13 cellular contexts compared by ENCODE assay signal in genomic region chr9:115063058-115063850, GRCh38. TPM values are rescaled to one million over a fixed set of nuclear protein-coding genes. Genes with fewer than 3 reads are reported as not detected.
DNase-seq lines count a peak whose midpoint lies in the region; ATAC-seq and TF ChIP-seq lines count a peak whose summit lies in the region.
"Had no signal": no experiment of that assay in that cellular context is flagged by ENCODE, and none has a peak within 500 bp of the region (broad histone marks: within the 10 kb centered on the region; RNA-seq: fewer than 3 reads in every experiment).

No MANE protein-coding gene starts in this region.

- H3K9ac ChIP-seq in SK-N-SH: no peak overlapping the region
- H3K9ac ChIP-seq in fibroblast of lung (ENCODE audit: insufficient read depth, low read length): no peak overlapping the region
- H3K9ac ChIP-seq: BLaER1 treated with 17β-estradiol and CSF1 and Interleukin-3, amounts not matched to agents 10 nM and 100 nM had no signal

- no peaks in the 10 kb centered on the region for H4K20me1 ChIP-seq in SK-N-SH (ENCODE audit: insufficient read depth)
- H4K20me1 ChIP-seq in fibroblast of lung (ENCODE audit: control insufficient read depth, extremely low read depth, insufficient read depth, low read length): no peaks in the 10 kb centered on the region
- no peaks in the 10 kb centered on the region for H4K20me1 ChIP-seq in osteoblast (ENCODE audit: insufficient read depth, low read length)
- H4K20me1 ChIP-seq: BLaER1 treated with 17β-estradiol and CSF1 and Interleukin-3, amounts not matched to agents 10 nM and 100 nM had no signal

- no peak for TF ChIP-seq RAD21 in SK-N-SH (IDR thresholded peaks at IDR 0.05; ENCODE audit: low read length)

- DNase-seq in AG09319 (ENCODE audit: extremely low read depth, low read depth) (peak; percentile 32), SK-N-SH (no peak), fibroblast of lung (ENCODE audit: low read depth in 2 of 2) (peak; percentile 34 to 73), osteoblast (ENCODE audit: insufficient read length, low spot score, missing footprints) (peak; percentile 91), NCI-H1105 (lab: John Stamatoyannopoulos, UW) (no peak)
- DNase-seq in CD8-positive, alpha-beta memory T cell: no peak
- DNase-seq in activated CD4-positive, alpha-beta T cell treated with anti-CD3 and anti-CD28 coated beads for 1 hour: no peak
- DNase-seq: activated T-cell treated with anti-CD3 and anti-CD28 coated beads for 4 hours, left cardiac atrium, PC-9 had no signal

- H3K4me1 Mint-ChIP-seq in CD8-positive, alpha-beta memory T cell: no peaks in the 10 kb centered on the region

- H3K4me2 ChIP-seq in SK-N-SH (no peak overlapping the region; the same call in 1 of the 2 replicates), fibroblast of lung (ENCODE audit: extremely low read depth, insufficient read depth, low read length) (no peak overlapping the region), osteoblast (ENCODE audit: insufficient read depth, low read length) (peak overlapping the region; percentile 16)
- H3K4me2 ChIP-seq: PC-9 had no signal

- H3K4me3 ChIP-seq in SK-N-SH (ENCODE audit: low read depth in 2 of 2, low read length in 1 of 2): no peak overlapping the region
- no peak overlapping the region for H3K4me3 ChIP-seq in fibroblast of lung (replicated peaks in 1 of 4; ENCODE audit: control extremely low read depth in 1 of 4, insufficient read depth in 1 of 4, low read depth in 3 of 4, low read length in 4 of 4)
- H3K4me3 ChIP-seq in osteoblast (ENCODE audit: insufficient read depth, low read length): no peak overlapping the region
- H3K4me3 ChIP-seq in CD8-positive, alpha-beta memory T cell (ENCODE audit: low read length): no peak overlapping the region
- H3K4me3 ChIP-seq: BLaER1 treated with 17β-estradiol and CSF1 and Interleukin-3, amounts not matched to agents 10 nM and 100 nM; PC-9 had no signal

- H3K9me3 ChIP-seq in SK-N-SH (no peaks in the 10 kb centered on the region), fibroblast of lung (ENCODE audit: control insufficient read depth, insufficient read depth, low read depth, low read length) (no peaks in the 10 kb centered on the region), osteoblast (ENCODE audit: low read depth, low read length) (no peaks in the 10 kb centered on the region)
- H3K9me3 ChIP-seq in CD8-positive, alpha-beta memory T cell (ENCODE audit: low read length): no peaks in the 10 kb centered on the region
- H3K9me3 ChIP-seq: BLaER1 treated with 17β-estradiol and CSF1 and Interleukin-3, amounts not matched to agents 10 nM and 100 nM had no signal

- peaks cover 57% of the 10 kb centered on the region for H3F3A ChIP-seq in SK-N-SH (replicated peaks; ENCODE audit: insufficient read depth)

- no peaks in the 10 kb centered on the region for H3K9me3 Mint-ChIP-seq in CD8-positive, alpha-beta memory T cell

- peaks cover 4 to 62% of the 10 kb centered on the region in 2 donors for H3K27me3 Mint-ChIP-seq in CD8-positive, alpha-beta memory T cell

- H3K27ac ChIP-seq in SK-N-SH (ENCODE audit: low read depth in 2 of 2, low read length in 1 of 2) (peak overlapping the region; percentile 39 to 50), fibroblast of lung (ENCODE audit: insufficient read depth, low read length) (no peak overlapping the region), osteoblast (ENCODE audit: low read depth, low read length) (peak overlapping the region; percentile 38)
- no peak overlapping the region for H3K27ac ChIP-seq in CD8-positive, alpha-beta memory T cell (ENCODE audit: low read depth, low read length)
- H3K27ac ChIP-seq: BLaER1 treated with 17β-estradiol and CSF1 and Interleukin-3, amounts not matched to agents 10 nM and 100 nM; PC-9 had no signal

- H3K36me3 Mint-ChIP-seq in CD8-positive, alpha-beta memory T cell: no peaks in the 10 kb centered on the region

- no peak overlapping the region for H3K27ac Mint-ChIP-seq in CD8-positive, alpha-beta memory T cell

- CTCF ChIA-PET in SK-N-SH (lab: Yijun Ruan, JAX): no interaction called here
- CTCF ChIA-PET in CD8-positive, alpha-beta memory T cell (lab: Charles Lee): no interaction called here

- H3K79me2 ChIP-seq in SK-N-SH (ENCODE audit: insufficient read depth) (0 out of 2 replicates have a peak, but pooled peaks cover 3% of the 10 kb centered on the region), fibroblast of lung (ENCODE audit: control insufficient read depth, insufficient read depth, low read length) (no peaks in the 10 kb centered on the region), osteoblast (ENCODE audit: insufficient read depth, low read length) (no peaks in the 10 kb centered on the region)

- peak in 1 of 2 experiments; percentile 20; a peak in 1 of 4 replicates for TF ChIP-seq EP300 in SK-N-SH (IDR thresholded peaks at IDR 0.05; ENCODE audit: borderline replicate concordance in 1 of 2, low read depth in 1 of 2, low read length in 1 of 2)

- POLR2A ChIA-PET in SK-N-SH (lab: Yijun Ruan, JAX): no interaction called here
- POLR2A ChIA-PET in CD8-positive, alpha-beta memory T cell (lab: Charles Lee): no interaction called here

- H3K36me3 ChIP-seq in SK-N-SH (replicated peaks in 1 of 2; ENCODE audit: control insufficient read depth in 1 of 2, insufficient read depth in 2 of 2, low read length in 1 of 2): peaks cover 66 to 86% of the 10 kb centered on the region in 2 experiments
- peaks cover 15% of the 10 kb centered on the region for H3K36me3 ChIP-seq in fibroblast of lung (ENCODE audit: control insufficient read depth, insufficient read depth, low read length)
- peaks cover 78% of the 10 kb centered on the region for H3K36me3 ChIP-seq in osteoblast (ENCODE audit: insufficient read depth, low read length)
- H3K36me3 ChIP-seq in CD8-positive, alpha-beta memory T cell (ENCODE audit: insufficient read depth, low read length): no peaks in the 10 kb centered on the region
- H3K36me3 ChIP-seq: BLaER1 treated with 17β-estradiol and CSF1 and Interleukin-3, amounts not matched to agents 10 nM and 100 nM had no signal

- no peak for TF ChIP-seq CTCF in AG09319 (IDR thresholded peaks at IDR 0.05; ENCODE audit: low read depth, low read length)
- TF ChIP-seq CTCF in SK-N-SH (IDR thresholded peaks at IDR 0.05): no peak
- no peak for TF ChIP-seq CTCF in fibroblast of lung (conservative IDR thresholded peaks at IDR 0.05 in 1 of 2, IDR thresholded peaks at IDR 0.05 in 1 of 2; ENCODE audit: low read depth in 1 of 2, low read length in 2 of 2)
- no peak for TF ChIP-seq CTCF in osteoblast (IDR thresholded peaks at IDR 0.05; ENCODE audit: extremely low read depth, low read depth, low read length)

- no peak overlapping the region for H2AFZ ChIP-seq in SK-N-SH (ENCODE audit: low read depth)
- H2AFZ ChIP-seq in fibroblast of lung (ENCODE audit: low read length): no peak overlapping the region
- peak overlapping the region; percentile 68 for H2AFZ ChIP-seq in osteoblast (ENCODE audit: low read length)
- H2AFZ ChIP-seq: PC-9 had no signal

- H3K4me1 ChIP-seq in SK-N-SH (ENCODE audit: control insufficient read depth in 1 of 2, insufficient read depth in 2 of 2, low read depth in 1 of 2, low read length in 1 of 2): peaks cover 0 to 16% of the 10 kb centered on the region in 2 experiments; a peak in 3 of 4 replicates
- peaks cover 12% of the 10 kb centered on the region for H3K4me1 ChIP-seq in fibroblast of lung (ENCODE audit: control insufficient read depth, extremely low read depth, insufficient read depth, low read length)
- H3K4me1 ChIP-seq in osteoblast (ENCODE audit: insufficient read depth, low read length): peaks cover 30% of the 10 kb centered on the region
- H3K4me1 ChIP-seq in CD8-positive, alpha-beta memory T cell (ENCODE audit: insufficient read depth, low read length): no peaks in the 10 kb centered on the region

- no peak for ATAC-seq in activated CD4-positive, CD25-positive, alpha-beta regulatory T cell treated with anti-CD3 and anti-CD28 coated beads, Interleukin-2, amount 50 U/mL, for 24 hours

- no peaks in the 10 kb centered on the region for H3K9me2 ChIP-seq in SK-N-SH

- WGBS in SK-N-SH (ENCODE audit: low lambda C conversion rate): 73% methylated on average over 7 of the region's 7 CpGs

- no peaks in the 10 kb centered on the region for H3K27me3 ChIP-seq in SK-N-SH (ENCODE audit: insufficient read depth)
- no peaks in the 10 kb centered on the region for H3K27me3 ChIP-seq in fibroblast of lung (ENCODE audit: control insufficient read depth, insufficient read depth, low read length)
- H3K27me3 ChIP-seq in osteoblast (ENCODE audit: insufficient read depth, low read length): no peaks in the 10 kb centered on the region
- H3K27me3 ChIP-seq in CD8-positive, alpha-beta memory T cell (ENCODE audit: insufficient read depth, low read length, poor library complexity, severe bottlenecking): peaks cover 3% of the 10 kb centered on the region

- H3K4me3 Mint-ChIP-seq in CD8-positive, alpha-beta memory T cell: no peak overlapping the region

TF ChIP-seq in SK-N-SH, 30 proteins besides CTCF, POLR2A, EP300 and RAD21:
- TF ChIP-seq JUND (IDR thresholded peaks at IDR 0.05) (peak; percentile 20; the same call in 1 of the 2 replicates), RXRA (IDR thresholded peaks at IDR 0.05; ENCODE audit: borderline replicate concordance, low read depth) (no peak)

RNA-seq across cellular contexts. Expression of gene TNC, which starts 54.7 kb away (rescaled TPM):
- polyA plus RNA-seq in SK-N-SH (2012; rRNA removed) (572 and 805 TPM in 2 replicates), fibroblast of lung (227 and 340 TPM in 2 replicates)
- 444 and 596 TPM in 2 replicates for polyA plus RNA-seq in SK-N-SH (2012; cell fraction: cytosol; rRNA removed)
- polyA plus RNA-seq in SK-N-SH (2012; cell fraction: nucleus; rRNA removed): 772 and 1,095 TPM in 2 replicates
- total RNA-seq in fibroblast of lung (457 and 560 TPM in 2 replicates), osteoblast (611 and 664 TPM in 2 replicates)
- 211 and 288 TPM in 2 replicates for polyA plus RNA-seq in fibroblast of lung (2012)
- polyA minus RNA-seq in fibroblast of lung (ENCODE audit: low replicate concordance): 619 and 991 TPM in 2 replicates
- total RNA-seq in CD8-positive, alpha-beta memory T cell: 1 to 10 TPM; 1.2 to 1.4 TPM
- polyA plus RNA-seq in CD8-positive, alpha-beta memory T cell: not detected
- polyA plus RNA-seq: endothelial cell of umbilical vein had no signal

Comparison
In these comparisons a context has a peak if more than half of its experiments do, and no peak if none do; other contexts are left out.
1. DNase-seq: peak in AG09319 (single experiment), fibroblast of lung (2 of 2) and osteoblast (single experiment); none in SK-N-SH (single experiment), NCI-H1105 (single experiment), CD8-positive, alpha-beta memory T cell (0 of 5) and activated CD4-positive, alpha-beta T cell treated with anti-CD3 and anti-CD28 coated beads for 1 hour (single experiment).
2. H3K27ac ChIP-seq: peak in SK-N-SH (2 of 2) and osteoblast (single experiment); none in fibroblast of lung (single experiment) and CD8-positive, alpha-beta memory T cell (single experiment).
3. RNA of gene TNC, which starts 54.7 kb away (total RNA-seq): 611 to 664 TPM in osteoblast and 457 to 560 TPM in fibroblast of lung; 1.2 to 1.4 TPM in CD8-positive, alpha-beta memory T cell; every median in the first group is over 100 times any median in the second.